1 cellular context compared by ENCODE assay signal in genomic region chrX:13432776-13433605, GRCh38.
TF ChIP-seq lines count a peak whose summit lies in the region.

No MANE protein-coding gene starts in this region.

TF ChIP-seq in H1, 55 proteins besides CTCF, POLR2A, EP300 and RAD21 (continued from another document):
- TF ChIP-seq EGR1 (IDR thresholded peaks at IDR 0.05; ENCODE audit: borderline replicate concordance, low read depth, low read length) (no peak), KDM5A (IDR thresholded peaks at IDR 0.05; ENCODE audit: low read length) (no peak)
